8 cellular contexts compared by ENCODE assay signal in genomic region chr2:37832590-37833197, GRCh38.
A peak's percentile ranks its signal among the peaks of the same experiment; 100 is the strongest.
DNase-seq lines count a peak whose midpoint lies in the region; ATAC-seq and TF ChIP-seq lines count a peak whose summit lies in the region.

No MANE protein-coding gene starts in this region.

- DNase-seq in GM06990 (ENCODE audit: extremely low read depth, insufficient read length) = no peak
- DNase-seq in NCI-H345 treated with DMSO at 0.1 percent for 48 hours (lab: John Stamatoyannopoulos, UW; ENCODE audit: unreplicated experiment) = peak; percentile 68
- DNase-seq in activated CD4-positive, CD25-positive, alpha-beta regulatory T cell (lab: John Stamatoyannopoulos, UW) = peak; percentile 58 to 82 (median 66)
- DNase-seq in caudate nucleus (lab: John Stamatoyannopoulos, UW) = peak in 54 of 61 donors; percentile 2 to 80 (median 32)
- DNase-seq in kidney tubule cell (ENCODE audit: low spot score) = peak; percentile 80
- DNase-seq in stimulated activated CD4-positive, alpha-beta T cell treated with anti-CD3 and anti-CD28 coated beads, Interleukin-4, amount 100 ng/mL, for 1 hour = peak; percentile 84
- no peak for DNase-seq in mesenteric fat pad (ENCODE audit: low spot score)

- no peaks in the 10 kb centered on the region for H3K36me3 ChIP-seq in GM06990 (ENCODE audit: control insufficient read depth, insufficient read depth, low read length)

- H3K27me3 ChIP-seq in GM06990 (replicated peaks; ENCODE audit: control insufficient read depth, insufficient read depth, low read length) = no peaks in the 10 kb centered on the region

- H3K4me3 ChIP-seq in GM06990 (replicated peaks; ENCODE audit: low read depth, low read length) = no peak overlapping the region

- TF ChIP-seq CTCF in GM06990 (IDR thresholded peaks at IDR 0.05; ENCODE audit: insufficient read depth, low read length, poor library complexity, severe bottlenecking) = peak; percentile 78

- ATAC-seq in HG03108 (IDR thresholded peaks at IDR 0.05; ENCODE audit: unreplicated experiment) = peak; percentile 59

- no peak overlapping the region for H3K27ac ChIP-seq in caudate nucleus (ENCODE audit: low read depth, low read length)

Comparison
In these comparisons a context has a peak if more than half of its experiments do, and no peak if none do; other contexts are left out.
1. DNase-seq: peak in NCI-H345 treated with DMSO at 0.1 percent for 48 hours (single experiment), activated CD4-positive, CD25-positive, alpha-beta regulatory T cell (4 of 4), caudate nucleus (54 of 61), kidney tubule cell (single experiment) and stimulated activated CD4-positive, alpha-beta T cell treated with anti-CD3 and anti-CD28 coated beads, Interleukin-4, amount 100 ng/mL, for 1 hour (single experiment); none in GM06990 (single experiment) and mesenteric fat pad (single experiment).